25 cellular contexts compared by ENCODE assay signal in the genomic region with DNA sequence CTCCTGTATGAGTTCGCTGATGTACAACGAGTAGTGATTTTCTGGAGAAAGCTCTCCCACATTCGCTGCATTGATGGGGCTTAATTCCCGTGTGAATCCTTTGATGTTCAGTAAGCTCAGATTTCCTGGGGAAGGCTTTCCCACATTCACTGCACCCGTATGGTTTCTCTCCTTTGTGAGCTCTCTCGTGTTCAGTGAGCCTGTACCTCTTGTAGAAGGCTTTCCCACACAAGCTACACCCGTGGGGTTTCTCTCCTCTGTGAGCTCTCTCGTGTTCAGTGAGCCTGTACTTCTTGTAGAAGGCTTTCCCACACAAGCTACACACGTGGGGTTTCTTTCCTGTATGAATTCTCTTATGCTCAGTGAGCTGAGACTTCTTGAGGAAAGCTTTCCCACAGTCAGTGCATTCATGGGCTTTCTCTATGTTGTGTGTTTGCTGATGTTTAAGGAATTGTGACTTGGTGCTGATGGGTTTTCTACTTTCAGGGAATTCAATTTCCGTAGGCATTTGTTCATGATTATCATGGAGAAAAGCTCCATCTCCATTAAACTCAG. TPM values are rescaled to one million over a fixed set of nuclear protein-coding genes. Genes with fewer than 3 reads are reported as not detected.
DNase-seq lines count a peak whose midpoint lies in the region; ATAC-seq, FAIRE-seq and TF ChIP-seq lines count a peak whose summit lies in the region.
"Had no signal": no experiment of that assay in that cellular context is flagged by ENCODE, and none has a peak within 500 bp of the region (broad histone marks: within the 10 kb centered on the region; RNA-seq: fewer than 3 reads in every experiment).

No MANE protein-coding gene starts in this region.

- no peak overlapping the region for H3K4me2 ChIP-seq in mammary epithelial cell (ENCODE audit: insufficient read depth, low read depth, low read length)

- H3K36me3 Mint-ChIP-seq in MCF 10A (ENCODE audit: insufficient read depth, unreplicated experiment) (peaks cover 72% of the 10 kb centered on the region), WTC11 (peaks cover 99% of the 10 kb centered on the region)

- peaks cover 46% of the 10 kb centered on the region for H3K9me3 Mint-ChIP-seq in MCF 10A (ENCODE audit: unreplicated experiment)
- peaks cover 75% of the 10 kb centered on the region for H3K9me3 Mint-ChIP-seq in WTC11

- H3K4me3 Mint-ChIP-seq in MCF 10A (ENCODE audit: unreplicated experiment) = no peak overlapping the region
- no peak overlapping the region for H3K4me3 Mint-ChIP-seq in WTC11
- H3K4me3 Mint-ChIP-seq: activated naive CD4-positive, alpha-beta T cell treated with anti-CD3 and anti-CD28 coated beads, Interleukin-2, amount 50 U/mL, for 24 hours; neural crest cell; T-cell had no signal

- H2AFZ ChIP-seq in mammary epithelial cell (ENCODE audit: low read depth, low read length) = no peak overlapping the region

- in situ Hi-C loops in mammary epithelial cell (cut with MboI; ENCODE audit: low sequenced_read_pairs in 2 of 2) = no loop called here

- no peak overlapping the region for H3K27ac Mint-ChIP-seq in MCF 10A (ENCODE audit: low read depth, unreplicated experiment)
- no peak overlapping the region for H3K27ac Mint-ChIP-seq in WTC11
- H3K27ac Mint-ChIP-seq: activated naive CD4-positive, alpha-beta T cell treated with anti-CD3 and anti-CD28 coated beads, Interleukin-2, amount 50 U/mL, for 24 hours; T-cell had no signal

- H3K79me2 ChIP-seq in mammary epithelial cell (ENCODE audit: insufficient read depth, low read length) = no peaks in the 10 kb centered on the region

- DNase-seq in MCF 10A (ENCODE audit: unreplicated experiment) (no peak), mammary epithelial cell (no peak), WTC11 (ENCODE audit: low spot score) (no peak), cerebellum (ENCODE audit: low spot score) (no peak), ureter (ENCODE audit: low spot score) (no peak), kidney (no peak)
- DNase-seq: DMS153; foreskin fibroblast; hypothalamus; kidney glomerular epithelial cell; NCI-H1105; NCI-H2107; NCI-H510A treated with DMSO at 0.1 percent for 48 hours; psoas muscle; SIG-M5; spleen; stimulated activated CD4-positive, alpha-beta T cell treated with anti-CD3 and anti-CD28 coated beads, Interleukin-4, amount 100 ng/mL, for 4 hours; T-cell had no signal

- intact Hi-C loops in MCF 10A (cut with micrococcal nuclease) (no loop called here), mammary epithelial cell (cut with micrococcal nuclease) (no loop called here), kidney (cut with DNase I) (no loop called here)

- POLR2A ChIA-PET in MCF 10A (lab: Yijun Ruan, JAX) = interaction anchor here (0.7 kb wide), 1 partner anchor 285 kb away, joined by 3 read pairs; no protein-coding TSS in a partner anchor
- POLR2A ChIA-PET in WTC11 (lab: Charles Lee) = no interaction called here

- H3K27me3 ChIP-seq in mammary epithelial cell (ENCODE audit: insufficient read depth, low read length) (no peaks in the 10 kb centered on the region), iPS-20b (ENCODE audit: insufficient read depth, low read length) (no peaks in the 10 kb centered on the region)
- H3K27me3 ChIP-seq: spleen, vagina had no signal

- CTCF ChIA-PET in MCF 10A (lab: Yijun Ruan, JAX) (interaction anchor here (0.7 kb wide), 1 partner anchor 48 kb away, joined by 3 read pairs; no protein-coding TSS in a partner anchor), mammary epithelial cell (lab: Charles Lee; ENCODE audit: low non-redundant PET) (no interaction called here), WTC11 (lab: Charles Lee) (interaction anchor here (0.6 kb wide), 1 partner anchor 472 kb away, joined by 4 read pairs; no protein-coding TSS in a partner anchor)

- dilution Hi-C loops in mammary epithelial cell (cut with HindIII; ENCODE audit: low sequenced_read_pairs) = no loop called here

- no peak for ATAC-seq in WTC11
- no peak for ATAC-seq in GM18868 (IDR thresholded peaks at IDR 0.05; ENCODE audit: unreplicated experiment)
- ATAC-seq: psoas muscle, T-cell had no signal

- H3K9ac ChIP-seq in mammary epithelial cell (ENCODE audit: insufficient read depth, low read length) (no peak overlapping the region), iPS-20b (ENCODE audit: low read depth, low read length) (no peak overlapping the region), kidney (ENCODE audit: low read length in 2 of 2) (no peak overlapping the region)

- no peaks in the 10 kb centered on the region for H3K4me1 ChIP-seq in mammary epithelial cell (ENCODE audit: insufficient read depth, low read length)
- H3K4me1 ChIP-seq in iPS-20b (ENCODE audit: insufficient read depth, low read length) = no peaks in the 10 kb centered on the region
- H3K4me1 ChIP-seq in kidney (ENCODE audit: control insufficient read depth in 1 of 2, insufficient read depth in 1 of 2, low read depth in 1 of 2, low read length in 2 of 2) = no peaks in the 10 kb centered on the region

- H3K27me3 Mint-ChIP-seq in MCF 10A (ENCODE audit: insufficient read depth, unreplicated experiment) (no peaks in the 10 kb centered on the region), WTC11 (ENCODE audit: low read depth) (peaks cover 10% of the 10 kb centered on the region)
- H3K27me3 Mint-ChIP-seq: activated naive CD4-positive, alpha-beta T cell treated with anti-CD3 and anti-CD28 coated beads, Interleukin-2, amount 50 U/mL, for 24 hours; T-cell had no signal

- H3K4me3 ChIP-seq in mammary epithelial cell (replicated peaks in 1 of 3; ENCODE audit: insufficient read depth in 1 of 3, low read depth in 2 of 3, low read length in 3 of 3) (no peak overlapping the region), iPS-20b (ENCODE audit: low read length) (peak overlapping the region; percentile 10; the same call in 1 of the 2 replicates), kidney (ENCODE audit: low read length in 2 of 2) (peak overlapping the region in 1 of 2 donors; percentile 21)
- H3K4me3 ChIP-seq: psoas muscle, vagina had no signal

- no peaks in the 10 kb centered on the region for H3K4me1 Mint-ChIP-seq in MCF 10A (ENCODE audit: insufficient read depth, unreplicated experiment)
- peaks cover 5% of the 10 kb centered on the region for H3K4me1 Mint-ChIP-seq in WTC11

- peaks cover 58% of the 10 kb centered on the region for H3K9me3 ChIP-seq in mammary epithelial cell (replicated peaks; ENCODE audit: insufficient read depth, low read length)
- H3K9me3 ChIP-seq in iPS-20b (ENCODE audit: insufficient read depth, low read depth, low read length) = peaks cover 72% of the 10 kb centered on the region
- H3K9me3 ChIP-seq in kidney (ENCODE audit: control insufficient read depth in 1 of 2, low read length in 2 of 2) = peaks cover 46 to 57% of the 10 kb centered on the region in 2 donors

- H3K36me3 ChIP-seq in mammary epithelial cell (ENCODE audit: insufficient read depth, low read length) = peaks cover 39% of the 10 kb centered on the region
- H3K36me3 ChIP-seq in iPS-20b (ENCODE audit: insufficient read depth, low read depth, low read length) = peaks cover 80% of the 10 kb centered on the region
- H3K36me3 ChIP-seq in kidney (ENCODE audit: control insufficient read depth in 1 of 2, insufficient read depth in 2 of 2, low read length in 2 of 2) = peaks cover 43 to 58% of the 10 kb centered on the region in 2 donors

- BruUV-seq in MCF 10A (replicated peaks; lab: Mats Ljungman, UMichigan) = TSS peak; percentile 5
- BruUV-seq in mammary epithelial cell (replicated peaks; lab: Mats Ljungman, UMichigan) = no TSS peak

- H3K27ac ChIP-seq in mammary epithelial cell (ENCODE audit: insufficient read depth, low read depth, low read length) (no peak overlapping the region), iPS-20b (ENCODE audit: low read length) (no peak overlapping the region), kidney (ENCODE audit: low read depth in 2 of 2, low read length in 2 of 2) (no peak overlapping the region)
- H3K27ac ChIP-seq: psoas muscle, spleen, vagina had no signal

- no peak for TF ChIP-seq CTCF in MCF 10A (IDR thresholded peaks at IDR 0.05; ENCODE audit: unreplicated experiment)
- no peak for TF ChIP-seq CTCF in mammary epithelial cell (conservative IDR thresholded peaks at IDR 0.05 in 1 of 2, IDR thresholded peaks at IDR 0.05 in 1 of 2; ENCODE audit: extremely low read depth in 1 of 2, insufficient read depth in 1 of 2, low read depth in 1 of 2, low read length in 2 of 2)
- TF ChIP-seq CTCF in WTC11 (IDR thresholded peaks at IDR 0.05) = no peak
- no peak for TF ChIP-seq CTCF in kidney (IDR thresholded peaks at IDR 0.05; ENCODE audit: borderline replicate concordance, extremely low read depth, insufficient read depth)

- WGBS in mammary epithelial cell (ENCODE audit: low coverage, missing lambda C conversion rate) = 94% methylated on average over 10 of the region's 10 CpGs

- FAIRE-seq in kidney (lab: Jason Lieb, UNC) = no peak
- FAIRE-seq: colon, endothelial cell of umbilical vein had no signal

- H4K20me1 ChIP-seq in mammary epithelial cell (ENCODE audit: insufficient read depth, low read length) = no peaks in the 10 kb centered on the region

TF ChIP-seq in WTC11, 78 proteins besides CTCF, POLR2A, EP300 and RAD21:
- no peak for TF ChIP-seq NFATC4 (CRISPR knock-in tag; IDR thresholded peaks at IDR 0.05)
- 0 out of 2 replicates have a peak, but pooled peaks have one; percentile 22 for TF ChIP-seq NR2C2 (CRISPR knock-in tag; IDR thresholded peaks at IDR 0.05)

RNA-seq across cellular contexts. Expression of gene ZNF577, which starts 3.5 kb away (rescaled TPM):
- total RNA-seq in MCF 10A (2022) (6.3 and 8.4 TPM in 2 replicates), mammary epithelial cell (1 to 10 TPM; 6.9 to 7.2 TPM), WTC11 (2021) (41.0 to 45.2 TPM (median 41.5 TPM) in 3 replicates), cerebellum (36.3 TPM), ureter (21.5 TPM), kidney (19.0 TPM)
- polyA plus RNA-seq in mammary epithelial cell (2.9 TPM), kidney (ENCODE audit: insufficient read depth, low read depth, low replicate concordance) (32.2 TPM)
- polyA minus RNA-seq in mammary epithelial cell = 9.0 TPM

RNA-seq across cellular contexts. Expression of gene ZNF649, which starts 13.5 kb away (rescaled TPM):
- total RNA-seq in MCF 10A (2022) (9.5 and 14.5 TPM in 2 replicates), mammary epithelial cell (10 to 100 TPM; 10.2 to 18.7 TPM), WTC11 (2021) (55.6 to 64.7 TPM (median 56.0 TPM) in 3 replicates), cerebellum (28.0 TPM), ureter (23.6 TPM), kidney (16.2 TPM)
- polyA plus RNA-seq in mammary epithelial cell (4.4 TPM), kidney (ENCODE audit: insufficient read depth, low read depth, low replicate concordance) (4.9 TPM)
- polyA minus RNA-seq in mammary epithelial cell = 9.9 TPM

RNA-seq across cellular contexts. Expression of gene ZNF613, which starts 36.0 kb away (rescaled TPM):
- total RNA-seq in MCF 10A (2022) (4.9 and 7.7 TPM in 2 replicates), mammary epithelial cell (1 to 10 TPM; 6.0 to 6.6 TPM), WTC11 (2021) (11.5 to 16.5 TPM (median 13.7 TPM) in 3 replicates), cerebellum (12.4 TPM), ureter (10.2 TPM), kidney (6.9 TPM)
- polyA plus RNA-seq in mammary epithelial cell (3.3 TPM), kidney (ENCODE audit: insufficient read depth, low read depth, low replicate concordance) (5.8 TPM)
- polyA minus RNA-seq in mammary epithelial cell = 4.1 TPM
